Comparison of ENCODE assay signal across 12 cellular contexts in the genomic region with DNA sequence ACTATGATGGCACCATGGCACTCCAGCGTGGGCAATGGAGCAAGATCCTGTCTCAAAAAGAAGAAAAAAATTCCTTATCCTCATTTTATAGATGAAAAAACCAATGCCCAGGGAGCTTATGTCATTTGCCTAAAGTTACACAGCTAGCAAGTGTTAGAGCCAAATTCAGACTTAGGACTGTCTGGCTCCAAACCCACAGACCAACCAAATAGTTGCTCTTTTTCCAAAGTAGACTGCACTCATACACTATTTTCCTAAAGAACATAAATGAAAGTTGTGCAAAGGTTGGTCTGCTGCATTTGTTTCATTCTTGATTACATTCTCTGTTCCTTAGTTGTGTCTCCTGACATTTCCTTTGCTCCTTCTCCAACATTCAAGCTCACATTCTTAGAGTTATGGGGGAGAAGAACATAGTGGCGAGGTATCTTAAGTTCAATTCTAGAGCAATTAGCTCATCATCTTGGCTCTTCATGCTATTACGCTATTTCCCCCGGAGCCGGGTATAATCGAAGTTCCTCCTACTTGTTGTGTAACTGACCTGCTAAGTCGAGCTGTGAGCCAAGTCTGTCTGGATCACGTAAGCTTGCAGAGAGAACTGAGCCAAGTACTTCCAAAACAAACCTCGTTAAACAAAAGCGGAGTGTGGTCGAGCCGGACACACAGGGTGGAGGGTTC.
DNase-seq lines count a peak whose midpoint lies in the region; ATAC-seq and TF ChIP-seq lines count a peak whose summit lies in the region.
"Had no signal": no experiment of that assay in that cellular context is flagged by ENCODE, and none has a peak within 500 bp of the region (broad histone marks: within the 10 kb centered on the region; RNA-seq: fewer than 3 reads in every experiment).

No MANE protein-coding gene starts in this region.

- 33 to 38% methylated on average over 12 of the region's 12 CpGs for WGBS in esophagus squamous epithelium, 2 donors

- peak overlapping the region; percentile 75 for H3K27ac Mint-ChIP-seq in nephron progenitor cell
- H3K27ac Mint-ChIP-seq: dendritic cell treated with granulocyte-macrophage colony-stimulating factor and Interleukin-4, amounts not matched to agents 40 ng/mL and 50 ng/mL, for 4 days; mesothelial cell of epicardium had no signal

- intact Hi-C loops in esophagus squamous epithelium (cut with DNase I): no loop called here

- DNase-seq in AG08395 (ENCODE audit: low spot score) (peak; percentile 89), NCI-H460 (ENCODE audit: extremely low read depth, low read depth) (peak; percentile 58), esophagus squamous epithelium (lab: John Stamatoyannopoulos, UW) (no peak), nephron progenitor cell (no peak), DMS53 (lab: John Stamatoyannopoulos, UW) (no peak), HPDE6-E6E7 (ENCODE audit: extremely low spot score) (no peak)
- DNase-seq in stimulated activated CD4-positive, alpha-beta T cell treated with anti-CD3 and anti-CD28 coated beads, Interleukin-4, amount 100 ng/mL, for 1 hour: no peak
- DNase-seq: activated CD4-positive, CD25-positive, alpha-beta regulatory T cell treated with anti-CD3 and anti-CD28 coated beads, Interleukin-2, amount 50 U/mL, for 72 hours; NCI-H2171 had no signal

- TF ChIP-seq POLR2A in esophagus squamous epithelium (IDR thresholded peaks at IDR 0.05): no peak

- no peak overlapping the region for H3K4me3 Mint-ChIP-seq in nephron progenitor cell
- H3K4me3 Mint-ChIP-seq: dendritic cell treated with granulocyte-macrophage colony-stimulating factor and Interleukin-4, amounts not matched to agents 40 ng/mL and 50 ng/mL, for 4 days; mesothelial cell of epicardium had no signal

- H3K9me3 ChIP-seq in esophagus squamous epithelium: no peaks in the 10 kb centered on the region

- H3K36me3 Mint-ChIP-seq in nephron progenitor cell (ENCODE audit: low read depth): no peaks in the 10 kb centered on the region
- H3K36me3 Mint-ChIP-seq: mesothelial cell of epicardium had no signal

- no peak for ATAC-seq in GM21576 (IDR thresholded peaks at IDR 0.05; ENCODE audit: unreplicated experiment)

- H3K36me3 ChIP-seq in esophagus squamous epithelium: no peaks in the 10 kb centered on the region

- TF ChIP-seq CTCF in esophagus squamous epithelium (IDR thresholded peaks at IDR 0.05): no peak
- TF ChIP-seq CTCF in nephron progenitor cell (IDR thresholded peaks at IDR 0.05): no peak

- H3K4me1 Mint-ChIP-seq in nephron progenitor cell: no peaks in the 10 kb centered on the region
- H3K4me1 Mint-ChIP-seq: mesothelial cell of epicardium had no signal

- H3K4me1 ChIP-seq in esophagus squamous epithelium: peaks cover 0 to 19% (median 0%) of the 10 kb centered on the region in 3 donors

- no peaks in the 10 kb centered on the region for H3K27me3 ChIP-seq in esophagus squamous epithelium

- H3K4me3 ChIP-seq in esophagus squamous epithelium: peak overlapping the region in 1 of 4 donors; percentile 48

- peak overlapping the region in 3 of 4 donors; percentile 43 to 80 (median 61) for H3K27ac ChIP-seq in esophagus squamous epithelium

- peaks cover 5% of the 10 kb centered on the region for H3K27me3 Mint-ChIP-seq in nephron progenitor cell (ENCODE audit: low read depth, poor library complexity)

- H3K9me3 Mint-ChIP-seq in nephron progenitor cell: no peaks in the 10 kb centered on the region
- H3K9me3 Mint-ChIP-seq: dendritic cell treated with granulocyte-macrophage colony-stimulating factor and Interleukin-4, amounts not matched to agents 40 ng/mL and 50 ng/mL, for 4 days; mesothelial cell of epicardium had no signal

Comparison
In these comparisons a context has a peak if more than half of its experiments do, and no peak if none do; other contexts are left out.
1. DNase-seq: peak in AG08395 (single experiment) and NCI-H460 (single experiment); none in esophagus squamous epithelium (single experiment), nephron progenitor cell (single experiment), DMS53 (single experiment), HPDE6-E6E7 (single experiment) and stimulated activated CD4-positive, alpha-beta T cell treated with anti-CD3 and anti-CD28 coated beads, Interleukin-4, amount 100 ng/mL, for 1 hour (single experiment).